ENCODE assay signal across 9 cellular contexts in genomic region chr7:98733036-98733435, GRCh38.
DNase-seq lines count a peak whose midpoint lies in the region; ATAC-seq and TF ChIP-seq lines count a peak whose summit lies in the region.
"Had no signal": no experiment of that assay in that cellular context is flagged by ENCODE, and none has a peak within 500 bp of the region (broad histone marks: within the 10 kb centered on the region; RNA-seq: fewer than 3 reads in every experiment).

No MANE protein-coding gene starts in this region.

- ATAC-seq in sciatic nerve (no peak), Right ventricle myocardium inferior (no peak)
- ATAC-seq: CD8-positive, alpha-beta T cell had no signal

- H3K9me3 Mint-ChIP-seq in endodermal cell: peaks cover 10% of the 10 kb centered on the region

- no peaks in the 10 kb centered on the region for H3K9me3 ChIP-seq in endodermal cell (ENCODE audit: control insufficient read depth, low read length)

- no peak overlapping the region for H3K4me3 Mint-ChIP-seq in endodermal cell
- H3K4me3 Mint-ChIP-seq: CD8-positive, alpha-beta T cell had no signal

- WGBS in endodermal cell (ENCODE audit: insufficient coverage in 1 of 2, insufficient read length in 1 of 2), 2 experiments: 74 to 89% methylated on average over 1 to 2 of the region's 2 CpGs

- intact Hi-C loops in sciatic nerve (cut with DNase I) (no loop called here), Right ventricle myocardium inferior (cut with DNase I) (no loop called here)

- DNase-seq in NCI-H2196 (lab: John Stamatoyannopoulos, UW; ENCODE audit: unreplicated experiment) (peak; percentile 38), NCI-H2196 treated with DMSO at 0.1 percent for 48 hours (lab: John Stamatoyannopoulos, UW; ENCODE audit: unreplicated experiment) (no peak), HT1080 (ENCODE audit: low read depth) (peak; percentile 63), SKM-1 (lab: John Stamatoyannopoulos, UW; ENCODE audit: unreplicated experiment) (peak; percentile 36), endodermal cell (peak; percentile 94), sciatic nerve (ENCODE audit: low spot score) (no peak), Right ventricle myocardium inferior (ENCODE audit: missing footprints) (no peak)
- DNase-seq in stimulated activated CD4-positive, alpha-beta T cell treated with anti-CD3 and anti-CD28 coated beads, Interleukin-15, amount 100 ng/mL, for 48 hours (ENCODE audit: low read depth in 2 of 2): peak; percentile 38 to 57

- H3K27me3 ChIP-seq in endodermal cell (ENCODE audit: control insufficient read depth, insufficient read depth, low read length, poor library complexity, severe bottlenecking): no peaks in the 10 kb centered on the region

- H3K36me3 Mint-ChIP-seq in endodermal cell (ENCODE audit: low read depth): no peaks in the 10 kb centered on the region
- H3K36me3 Mint-ChIP-seq: CD8-positive, alpha-beta T cell had no signal

- H3K27me3 Mint-ChIP-seq in endodermal cell (ENCODE audit: insufficient read depth): no peaks in the 10 kb centered on the region

- H3K27ac ChIP-seq in endodermal cell (ENCODE audit: low read depth, low read length): no peak overlapping the region

- no peaks in the 10 kb centered on the region for H3K4me1 ChIP-seq in endodermal cell (ENCODE audit: control insufficient read depth, insufficient read depth, low read length)

- H3K9ac ChIP-seq in endodermal cell (ENCODE audit: extremely low read depth, low read length, poor library complexity, severe bottlenecking): no peak overlapping the region

- H3K4me1 Mint-ChIP-seq in endodermal cell: no peaks in the 10 kb centered on the region

- TF ChIP-seq CTCF in endodermal cell (conservative IDR thresholded peaks at IDR 0.05): peak; percentile 77

- H3K27ac Mint-ChIP-seq in endodermal cell: no peak overlapping the region
- H3K27ac Mint-ChIP-seq: CD8-positive, alpha-beta T cell had no signal

- no peaks in the 10 kb centered on the region for H3K36me3 ChIP-seq in endodermal cell (ENCODE audit: control insufficient read depth, insufficient read depth, low read length)

- H3K4me3 ChIP-seq in endodermal cell (ENCODE audit: low read length): no peak overlapping the region

Comparison
In these comparisons a context has a peak if more than half of its experiments do, and no peak if none do; other contexts are left out.
1. DNase-seq: peak in NCI-H2196 (single experiment), HT1080 (single experiment), SKM-1 (single experiment), endodermal cell (single experiment) and stimulated activated CD4-positive, alpha-beta T cell treated with anti-CD3 and anti-CD28 coated beads, Interleukin-15, amount 100 ng/mL, for 48 hours (2 of 2); none in NCI-H2196 treated with DMSO at 0.1 percent for 48 hours (single experiment), sciatic nerve (single experiment) and Right ventricle myocardium inferior (single experiment).